1 cellular context compared by ENCODE assay signal in the genomic region with DNA sequence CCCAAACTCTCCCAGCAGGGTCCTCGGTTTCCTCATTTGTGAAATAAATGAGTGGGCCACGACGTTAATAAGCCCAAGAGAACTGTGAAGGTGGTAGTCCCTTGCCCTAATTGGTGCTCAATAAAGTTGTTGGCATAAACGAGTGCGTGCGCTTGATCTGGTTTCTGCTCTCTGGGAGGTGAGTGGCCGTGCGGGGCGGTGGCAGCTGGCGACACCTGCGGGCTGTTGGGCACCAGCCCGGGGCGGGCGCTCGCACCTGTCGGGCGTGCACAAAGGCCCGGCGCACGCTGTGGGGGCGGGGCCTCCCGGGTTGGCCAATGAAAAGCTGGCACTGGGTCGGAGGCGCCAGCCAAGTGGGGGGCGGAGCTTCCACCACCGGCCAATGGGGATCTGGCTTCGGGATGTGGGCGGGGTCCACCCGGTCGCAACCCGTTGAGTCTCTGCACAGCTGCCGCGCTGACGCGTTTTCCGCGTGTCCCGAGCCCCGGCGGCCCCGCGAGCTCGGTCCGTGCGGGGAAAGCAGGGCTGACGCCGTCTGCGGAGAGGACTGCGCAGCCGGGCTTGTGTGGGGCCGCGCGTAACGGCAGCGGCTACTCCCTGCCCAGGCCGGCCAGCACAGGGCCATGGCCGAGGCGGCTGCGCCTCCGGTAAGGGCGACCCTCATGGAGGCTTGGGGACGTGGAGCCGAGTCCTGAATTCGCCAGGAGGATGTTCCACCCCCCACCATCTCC.
A peak's percentile ranks its signal among the peaks of the same experiment; 100 is the strongest.
TF ChIP-seq lines count a peak whose summit lies in the region.

No MANE protein-coding gene starts in this region.

TF ChIP-seq in K562, 482 proteins besides CTCF, POLR2A, EP300 and RAD21 (continued from another document and continues in another):
- TF ChIP-seq, protein P1, sequence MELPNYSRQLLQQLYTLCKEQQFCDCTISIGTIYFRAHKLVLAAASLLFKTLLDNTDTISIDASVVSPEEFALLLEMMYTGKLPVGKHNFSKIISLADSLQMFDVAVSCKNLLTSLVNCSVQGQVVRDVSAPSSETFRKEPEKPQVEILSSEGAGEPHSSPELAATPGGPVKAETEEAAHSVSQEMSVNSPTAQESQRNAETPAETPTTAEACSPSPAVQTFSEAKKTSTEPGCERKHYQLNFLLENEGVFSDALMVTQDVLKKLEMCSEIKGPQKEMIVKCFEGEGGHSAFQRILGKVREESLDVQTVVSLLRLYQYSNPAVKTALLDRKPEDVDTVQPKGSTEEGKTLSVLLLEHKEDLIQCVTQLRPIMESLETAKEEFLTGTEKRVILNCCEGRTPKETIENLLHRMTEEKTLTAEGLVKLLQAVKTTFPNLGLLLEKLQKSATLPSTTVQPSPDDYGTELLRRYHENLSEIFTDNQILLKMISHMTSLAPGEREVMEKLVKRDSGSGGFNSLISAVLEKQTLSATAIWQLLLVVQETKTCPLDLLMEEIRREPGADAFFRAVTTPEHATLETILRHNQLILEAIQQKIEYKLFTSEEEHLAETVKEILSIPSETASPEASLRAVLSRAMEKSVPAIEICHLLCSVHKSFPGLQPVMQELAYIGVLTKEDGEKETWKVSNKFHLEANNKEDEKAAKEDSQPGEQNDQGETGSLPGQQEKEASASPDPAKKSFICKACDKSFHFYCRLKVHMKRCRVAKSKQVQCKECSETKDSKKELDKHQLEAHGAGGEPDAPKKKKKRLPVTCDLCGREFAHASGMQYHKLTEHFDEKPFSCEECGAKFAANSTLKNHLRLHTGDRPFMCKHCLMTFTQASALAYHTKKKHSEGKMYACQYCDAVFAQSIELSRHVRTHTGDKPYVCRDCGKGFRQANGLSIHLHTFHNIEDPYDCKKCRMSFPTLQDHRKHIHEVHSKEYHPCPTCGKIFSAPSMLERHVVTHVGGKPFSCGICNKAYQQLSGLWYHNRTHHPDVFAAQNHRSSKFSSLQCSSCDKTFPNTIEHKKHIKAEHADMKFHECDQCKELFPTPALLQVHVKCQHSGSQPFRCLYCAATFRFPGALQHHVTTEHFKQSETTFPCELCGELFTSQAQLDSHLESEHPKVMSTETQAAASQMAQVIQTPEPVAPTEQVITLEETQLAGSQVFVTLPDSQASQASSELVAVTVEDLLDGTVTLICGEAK (IDR thresholded peaks at IDR 0.05), result peak; percentile 46; the same call in 1 of the 2 replicates
- TF ChIP-seq, protein P1 (CRISPR knock-in tag; IDR thresholded peaks at IDR 0.05), result no peak
- TF ChIP-seq TAF9B (IDR thresholded peaks at IDR 0.05; ENCODE audit: partially characterized antibody) (no peak), KAT8 (IDR thresholded peaks at IDR 0.05; ENCODE audit: low read depth) (no peak), CBFA2T3 (IDR thresholded peaks at IDR 0.05) (no peak), NONO (IDR thresholded peaks at IDR 0.05; ENCODE audit: low read depth in 2 of 2, low read length in 1 of 2) (0 out of 4 replicates have a peak, but pooled peaks of 1 of the 2 experiments have one; percentile 20), KLF10 (CRISPR knock-in tag; IDR thresholded peaks at IDR 0.05) (no peak), CREB1 (IDR thresholded peaks at IDR 0.05) (peak; percentile 61), CREB1 (CRISPR knock-in tag; IDR thresholded peaks at IDR 0.05) (peak; percentile 39; the same call in 1 of the 2 replicates), ETV5 (CRISPR knock-in tag; IDR thresholded peaks at IDR 0.05; ENCODE audit: low read depth) (0 out of 2 replicates have a peak, but pooled peaks have one; percentile 20), ZNF830 (CRISPR knock-in tag; IDR thresholded peaks at IDR 0.05) (no peak), RBM14 (IDR thresholded peaks at IDR 0.05; ENCODE audit: borderline replicate concordance, insufficient read depth, low read depth, low read length) (0 out of 2 replicates have a peak, but pooled peaks have one; percentile 54), U2AF1 (optimal IDR thresholded peaks at IDR 0.05; ENCODE audit: low read depth, low read length) (peak; percentile 53), BCL6 (CRISPR knock-in tag; IDR thresholded peaks at IDR 0.05) (no peak), MAZ (CRISPR knock-in tag; conservative IDR thresholded peaks at IDR 0.05 in 1 of 2, IDR thresholded peaks at IDR 0.05 in 1 of 2) (peak in 1 of 2 experiments; percentile 28; a peak in 1 of 4 replicates), RBM15 (IDR thresholded peaks at IDR 0.05; ENCODE audit: insufficient read depth, low read length) (no peak), NR2C2 (CRISPR knock-in tag; IDR thresholded peaks at IDR 0.05) (0 out of 2 replicates have a peak, but pooled peaks have one; percentile 14), NR2C2 (tag; IDR thresholded peaks at IDR 0.05) (no peak), GABPB1 (CRISPR knock-in tag; IDR thresholded peaks at IDR 0.05) (0 out of 2 replicates have a peak, but pooled peaks have one; percentile 60), EGR1 (conservative IDR thresholded peaks at IDR 0.05) (0 out of 2 replicates have a peak, but pooled peaks have one; percentile 22), RBBP5 (IDR thresholded peaks at IDR 0.05; ENCODE audit: borderline replicate concordance, insufficient read depth, low read length, poor library complexity, severe bottlenecking) (peak; percentile 41), ZNF764 (CRISPR knock-in tag; IDR thresholded peaks at IDR 0.05; ENCODE audit: low read depth) (no peak), ARNT (IDR thresholded peaks at IDR 0.05) (no peak)
- TF ChIP-seq, protein P2, sequence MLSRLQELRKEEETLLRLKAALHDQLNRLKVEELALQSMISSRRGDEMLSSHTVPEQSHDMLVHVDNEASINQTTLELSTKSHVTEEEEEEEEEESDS (CRISPR knock-in tag; IDR thresholded peaks at IDR 0.05), result no peak
- TF ChIP-seq, protein P3, sequence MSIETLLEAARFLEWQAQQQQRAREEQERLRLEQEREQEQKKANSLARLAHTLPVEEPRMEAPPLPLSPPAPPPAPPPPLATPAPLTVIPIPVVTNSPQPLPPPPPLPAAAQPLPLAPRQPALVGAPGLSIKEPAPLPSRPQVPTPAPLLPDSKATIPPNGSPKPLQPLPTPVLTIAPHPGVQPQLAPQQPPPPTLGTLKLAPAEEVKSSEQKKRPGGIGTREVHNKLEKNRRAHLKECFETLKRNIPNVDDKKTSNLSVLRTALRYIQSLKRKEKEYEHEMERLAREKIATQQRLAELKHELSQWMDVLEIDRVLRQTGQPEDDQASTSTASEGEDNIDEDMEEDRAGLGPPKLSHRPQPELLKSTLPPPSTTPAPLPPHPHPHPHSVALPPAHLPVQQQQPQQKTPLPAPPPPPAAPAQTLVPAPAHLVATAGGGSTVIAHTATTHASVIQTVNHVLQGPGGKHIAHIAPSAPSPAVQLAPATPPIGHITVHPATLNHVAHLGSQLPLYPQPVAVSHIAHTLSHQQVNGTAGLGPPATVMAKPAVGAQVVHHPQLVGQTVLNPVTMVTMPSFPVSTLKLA (conservative IDR thresholded peaks at IDR 0.05), result 0 out of 4 replicates have a peak, but pooled peaks of 1 of the 2 experiments have one; percentile 48
- TF ChIP-seq, protein P4, sequence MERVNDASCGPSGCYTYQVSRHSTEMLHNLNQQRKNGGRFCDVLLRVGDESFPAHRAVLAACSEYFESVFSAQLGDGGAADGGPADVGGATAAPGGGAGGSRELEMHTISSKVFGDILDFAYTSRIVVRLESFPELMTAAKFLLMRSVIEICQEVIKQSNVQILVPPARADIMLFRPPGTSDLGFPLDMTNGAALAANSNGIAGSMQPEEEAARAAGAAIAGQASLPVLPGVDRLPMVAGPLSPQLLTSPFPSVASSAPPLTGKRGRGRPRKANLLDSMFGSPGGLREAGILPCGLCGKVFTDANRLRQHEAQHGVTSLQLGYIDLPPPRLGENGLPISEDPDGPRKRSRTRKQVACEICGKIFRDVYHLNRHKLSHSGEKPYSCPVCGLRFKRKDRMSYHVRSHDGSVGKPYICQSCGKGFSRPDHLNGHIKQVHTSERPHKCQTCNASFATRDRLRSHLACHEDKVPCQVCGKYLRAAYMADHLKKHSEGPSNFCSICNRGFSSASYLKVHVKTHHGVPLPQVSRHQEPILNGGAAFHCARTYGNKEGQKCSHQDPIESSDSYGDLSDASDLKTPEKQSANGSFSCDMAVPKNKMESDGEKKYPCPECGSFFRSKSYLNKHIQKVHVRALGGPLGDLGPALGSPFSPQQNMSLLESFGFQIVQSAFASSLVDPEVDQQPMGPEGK (CRISPR knock-in tag; IDR thresholded peaks at IDR 0.05; ENCODE audit: borderline replicate concordance), result no peak
- TF ChIP-seq, protein P5, sequence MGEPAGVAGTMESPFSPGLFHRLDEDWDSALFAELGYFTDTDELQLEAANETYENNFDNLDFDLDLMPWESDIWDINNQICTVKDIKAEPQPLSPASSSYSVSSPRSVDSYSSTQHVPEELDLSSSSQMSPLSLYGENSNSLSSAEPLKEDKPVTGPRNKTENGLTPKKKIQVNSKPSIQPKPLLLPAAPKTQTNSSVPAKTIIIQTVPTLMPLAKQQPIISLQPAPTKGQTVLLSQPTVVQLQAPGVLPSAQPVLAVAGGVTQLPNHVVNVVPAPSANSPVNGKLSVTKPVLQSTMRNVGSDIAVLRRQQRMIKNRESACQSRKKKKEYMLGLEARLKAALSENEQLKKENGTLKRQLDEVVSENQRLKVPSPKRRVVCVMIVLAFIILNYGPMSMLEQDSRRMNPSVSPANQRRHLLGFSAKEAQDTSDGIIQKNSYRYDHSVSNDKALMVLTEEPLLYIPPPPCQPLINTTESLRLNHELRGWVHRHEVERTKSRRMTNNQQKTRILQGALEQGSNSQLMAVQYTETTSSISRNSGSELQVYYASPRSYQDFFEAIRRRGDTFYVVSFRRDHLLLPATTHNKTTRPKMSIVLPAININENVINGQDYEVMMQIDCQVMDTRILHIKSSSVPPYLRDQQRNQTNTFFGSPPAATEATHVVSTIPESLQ (CRISPR knock-in tag; IDR thresholded peaks at IDR 0.05), result no peak
- TF ChIP-seq, protein P6, sequence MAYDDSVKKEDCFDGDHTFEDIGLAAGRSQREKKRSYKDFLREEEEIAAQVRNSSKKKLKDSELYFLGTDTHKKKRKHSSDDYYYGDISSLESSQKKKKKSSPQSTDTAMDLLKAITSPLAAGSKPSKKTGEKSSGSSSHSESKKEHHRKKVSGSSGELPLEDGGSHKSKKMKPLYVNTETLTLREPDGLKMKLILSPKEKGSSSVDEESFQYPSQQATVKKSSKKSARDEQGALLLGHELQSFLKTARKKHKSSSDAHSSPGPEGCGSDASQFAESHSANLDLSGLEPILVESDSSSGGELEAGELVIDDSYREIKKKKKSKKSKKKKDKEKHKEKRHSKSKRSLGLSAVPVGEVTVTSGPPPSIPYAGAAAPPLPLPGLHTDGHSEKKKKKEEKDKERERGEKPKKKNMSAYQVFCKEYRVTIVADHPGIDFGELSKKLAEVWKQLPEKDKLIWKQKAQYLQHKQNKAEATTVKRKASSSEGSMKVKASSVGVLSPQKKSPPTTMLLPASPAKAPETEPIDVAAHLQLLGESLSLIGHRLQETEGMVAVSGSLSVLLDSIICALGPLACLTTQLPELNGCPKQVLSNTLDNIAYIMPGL (CRISPR knock-in tag; IDR thresholded peaks at IDR 0.05), result no peak
- TF ChIP-seq, protein P7, sequence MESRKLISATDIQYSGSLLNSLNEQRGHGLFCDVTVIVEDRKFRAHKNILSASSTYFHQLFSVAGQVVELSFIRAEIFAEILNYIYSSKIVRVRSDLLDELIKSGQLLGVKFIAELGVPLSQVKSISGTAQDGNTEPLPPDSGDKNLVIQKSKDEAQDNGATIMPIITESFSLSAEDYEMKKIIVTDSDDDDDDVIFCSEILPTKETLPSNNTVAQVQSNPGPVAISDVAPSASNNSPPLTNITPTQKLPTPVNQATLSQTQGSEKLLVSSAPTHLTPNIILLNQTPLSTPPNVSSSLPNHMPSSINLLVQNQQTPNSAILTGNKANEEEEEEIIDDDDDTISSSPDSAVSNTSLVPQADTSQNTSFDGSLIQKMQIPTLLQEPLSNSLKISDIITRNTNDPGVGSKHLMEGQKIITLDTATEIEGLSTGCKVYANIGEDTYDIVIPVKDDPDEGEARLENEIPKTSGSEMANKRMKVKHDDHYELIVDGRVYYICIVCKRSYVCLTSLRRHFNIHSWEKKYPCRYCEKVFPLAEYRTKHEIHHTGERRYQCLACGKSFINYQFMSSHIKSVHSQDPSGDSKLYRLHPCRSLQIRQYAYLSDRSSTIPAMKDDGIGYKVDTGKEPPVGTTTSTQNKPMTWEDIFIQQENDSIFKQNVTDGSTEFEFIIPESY (CRISPR knock-in tag; IDR thresholded peaks at IDR 0.05), result peak; percentile 89
- TF ChIP-seq, protein P8, sequence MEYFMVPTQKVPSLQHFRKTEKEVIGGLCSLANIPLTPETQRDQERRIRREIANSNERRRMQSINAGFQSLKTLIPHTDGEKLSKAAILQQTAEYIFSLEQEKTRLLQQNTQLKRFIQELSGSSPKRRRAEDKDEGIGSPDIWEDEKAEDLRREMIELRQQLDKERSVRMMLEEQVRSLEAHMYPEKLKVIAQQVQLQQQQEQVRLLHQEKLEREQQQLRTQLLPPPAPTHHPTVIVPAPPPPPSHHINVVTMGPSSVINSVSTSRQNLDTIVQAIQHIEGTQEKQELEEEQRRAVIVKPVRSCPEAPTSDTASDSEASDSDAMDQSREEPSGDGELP (CRISPR knock-in tag; IDR thresholded peaks at IDR 0.05; ENCODE audit: borderline replicate concordance), result peak; percentile 86
- TF ChIP-seq, protein P9, sequence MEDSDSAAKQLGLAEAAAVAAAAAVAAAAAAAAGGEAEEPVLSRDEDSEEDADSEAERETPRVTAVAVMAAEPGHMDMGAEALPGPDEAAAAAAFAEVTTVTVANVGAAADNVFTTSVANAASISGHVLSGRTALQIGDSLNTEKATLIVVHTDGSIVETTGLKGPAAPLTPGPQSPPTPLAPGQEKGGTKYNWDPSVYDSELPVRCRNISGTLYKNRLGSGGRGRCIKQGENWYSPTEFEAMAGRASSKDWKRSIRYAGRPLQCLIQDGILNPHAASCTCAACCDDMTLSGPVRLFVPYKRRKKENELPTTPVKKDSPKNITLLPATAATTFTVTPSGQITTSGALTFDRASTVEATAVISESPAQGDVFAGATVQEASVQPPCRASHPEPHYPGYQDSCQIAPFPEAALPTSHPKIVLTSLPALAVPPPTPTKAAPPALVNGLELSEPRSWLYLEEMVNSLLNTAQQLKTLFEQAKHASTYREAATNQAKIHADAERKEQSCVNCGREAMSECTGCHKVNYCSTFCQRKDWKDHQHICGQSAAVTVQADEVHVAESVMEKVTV (CRISPR knock-in tag; IDR thresholded peaks at IDR 0.05), result no peak
